In genomic region chr10:14381475-14381874, GRCh38 we compare ENCODE assay signal across 21 cellular contexts. TPM values are rescaled to one million over a fixed set of nuclear protein-coding genes. Genes with fewer than 3 reads are reported as not detected.
A peak's percentile ranks its signal among the peaks of the same experiment; 100 is the strongest.
DNase-seq lines count a peak whose midpoint lies in the region; ATAC-seq, FAIRE-seq and TF ChIP-seq lines count a peak whose summit lies in the region.
"Had no signal": no experiment of that assay in that cellular context is flagged by ENCODE, and none has a peak within 500 bp of the region (broad histone marks: within the 10 kb centered on the region; RNA-seq: fewer than 3 reads in every experiment).

No MANE protein-coding gene starts in this region.

- 87% methylated on average over 2 of the region's 2 CpGs; no CpG with 5 or more reads in 1 of the 2 experiments for WGBS in H1 (ENCODE audit: extremely low coverage in 1 of 2, insufficient coverage in 1 of 2, insufficient read length in 1 of 2, insufficient replicate concordance in 2 of 2, low coverage in 1 of 2, low lambda C conversion rate in 2 of 2, missing lambda C conversion rate in 1 of 2), 2 experiments

- no peaks in the 10 kb centered on the region for H4K20me1 ChIP-seq in MM.1S (ENCODE audit: insufficient read depth, low read length)
- no peaks in the 10 kb centered on the region for H4K20me1 ChIP-seq in H1 (replicated peaks in 1 of 2; ENCODE audit: control insufficient read depth in 1 of 2, insufficient read depth in 2 of 2, low read length in 2 of 2)
- H4K20me1 ChIP-seq in neural progenitor cell (ENCODE audit: low read depth) = no peaks in the 10 kb centered on the region

- H4K91ac ChIP-seq in H1 (replicated peaks; ENCODE audit: insufficient read length, low read length) = no peak overlapping the region

- no peaks in the 10 kb centered on the region for H3K9me3 Mint-ChIP-seq in activated naive CD4-positive, alpha-beta T cell treated with anti-CD3 and anti-CD28 coated beads for 36 hours
- peaks cover 2% of the 10 kb centered on the region for H3K9me3 Mint-ChIP-seq in neural progenitor cell
- H3K9me3 Mint-ChIP-seq: HFFc6 had no signal

- no peak overlapping the region for H3K56ac ChIP-seq in H1 (replicated peaks; ENCODE audit: insufficient read length, low read depth, low read length)

- no peak overlapping the region for H2BK20ac ChIP-seq in H1 (ENCODE audit: low read length)

- POLR2A ChIA-PET in H1 (lab: Charles Lee; ENCODE audit: partially characterized antibody) = interaction anchor here (0.6 kb wide), 1 partner anchor 43 kb away, joined by 3 read pairs; no protein-coding TSS in a partner anchor

- H3K79me2 ChIP-seq in MM.1S (ENCODE audit: low read length) (no peaks in the 10 kb centered on the region), H1 (ENCODE audit: control insufficient read depth in 1 of 2, insufficient read depth in 2 of 2, low read length in 2 of 2) (no peaks in the 10 kb centered on the region), neural progenitor cell (ENCODE audit: low read depth) (no peaks in the 10 kb centered on the region)

- no peak overlapping the region for H4K8ac ChIP-seq in H1 (ENCODE audit: extremely low read depth, insufficient read depth, low read length)

- H3K27me3 ChIP-seq in MM.1S (replicated peaks; ENCODE audit: insufficient read depth, low read length) = no peaks in the 10 kb centered on the region
- no peaks in the 10 kb centered on the region for H3K27me3 ChIP-seq in H1 (replicated peaks in 1 of 4; ENCODE audit: control insufficient read depth in 3 of 4, extremely low read depth in 1 of 4, insufficient read depth in 3 of 4, low read length in 3 of 4)
- no peaks in the 10 kb centered on the region for H3K27me3 ChIP-seq in neural progenitor cell

- 0 out of 2 replicates have a peak overlapping the region, but pooled peaks have one; percentile 55 for H2BK15ac ChIP-seq in H1 (ENCODE audit: low read length)

- H3K4me3 ChIP-seq in MM.1S (ENCODE audit: low read length) = no peak overlapping the region
- no peak overlapping the region for H3K4me3 ChIP-seq in H1 (ENCODE audit: extremely low read depth in 1 of 4, insufficient read depth in 2 of 4, low read depth in 3 of 4, low read length in 4 of 4)
- no peak overlapping the region for H3K4me3 ChIP-seq in neural progenitor cell
- H3K4me3 ChIP-seq: K562 had no signal

- H3K4me3 Mint-ChIP-seq in activated naive CD4-positive, alpha-beta T cell treated with anti-CD3 and anti-CD28 coated beads for 36 hours = no peak overlapping the region
- H3K4me3 Mint-ChIP-seq in neural progenitor cell = no peak overlapping the region
- H3K4me3 Mint-ChIP-seq: CD14-positive monocyte, HFFc6 had no signal

- no peaks in the 10 kb centered on the region for H3K79me1 ChIP-seq in H1 (ENCODE audit: low read depth, low read length)

- no peaks in the 10 kb centered on the region for H3K36me3 Mint-ChIP-seq in activated naive CD4-positive, alpha-beta T cell treated with anti-CD3 and anti-CD28 coated beads for 36 hours (ENCODE audit: low read depth)
- H3K36me3 Mint-ChIP-seq in neural progenitor cell = no peaks in the 10 kb centered on the region
- H3K36me3 Mint-ChIP-seq: CD14-positive monocyte had no signal

- no peak for TF ChIP-seq POLR2A in H1 (IDR thresholded peaks at IDR 0.05; ENCODE audit: control extremely low read depth in 1 of 2, low read depth in 2 of 2, low read length in 2 of 2)

- H3K9me3 ChIP-seq in MM.1S (replicated peaks; ENCODE audit: insufficient read depth, low read length) (no peaks in the 10 kb centered on the region), H1 (ENCODE audit: insufficient read depth in 2 of 2, low read depth in 1 of 2, low read length in 1 of 2) (no peaks in the 10 kb centered on the region), neural progenitor cell (ENCODE audit: low read depth) (no peaks in the 10 kb centered on the region)

- H3K18ac ChIP-seq in H1 (ENCODE audit: extremely low read depth, low read length) = no peak overlapping the region

- TF ChIP-seq EP300 in H1 (IDR thresholded peaks at IDR 0.05; ENCODE audit: borderline replicate concordance in 1 of 2, low read depth in 2 of 2, low read length in 2 of 2) = no peak

- H3K4me2 ChIP-seq in MM.1S (ENCODE audit: low read depth, low read length) (peak overlapping the region; percentile 51; the same call in 1 of the 2 replicates), H1 (ENCODE audit: insufficient read depth in 1 of 2, low read depth in 2 of 2, low read length in 2 of 2) (no peak overlapping the region), neural progenitor cell (no peak overlapping the region)

- no peak overlapping the region for H2BK12ac ChIP-seq in H1 (ENCODE audit: low read depth, low read length)

- H3K27me3 Mint-ChIP-seq in activated naive CD4-positive, alpha-beta T cell treated with anti-CD3 and anti-CD28 coated beads for 36 hours (ENCODE audit: low read depth) = peaks cover 7% of the 10 kb centered on the region
- H3K27me3 Mint-ChIP-seq in neural progenitor cell (ENCODE audit: insufficient read depth, low read depth) = peaks cover 9% of the 10 kb centered on the region

- ATAC-seq in HG03565 (IDR thresholded peaks at IDR 0.05; ENCODE audit: unreplicated experiment) (no peak), HG03095 (IDR thresholded peaks at IDR 0.05; ENCODE audit: unreplicated experiment) (no peak)
- ATAC-seq: K562, Right ventricle myocardium inferior had no signal

- intact Hi-C loops in activated naive CD4-positive, alpha-beta T cell treated with anti-CD3 and anti-CD28 coated beads for 36 hours (cut with micrococcal nuclease) = loop anchor here (5.0 kb wide), 2 partner anchors 226 to 496 kb away; partner anchors contain the start of gene SUV39H2

- TF ChIP-seq CTCF in MM.1S (IDR thresholded peaks at IDR 0.05; ENCODE audit: low read length) = no peak
- no peak for TF ChIP-seq CTCF in H1 (IDR thresholded peaks at IDR 0.05; ENCODE audit: control extremely low read depth in 1 of 3, insufficient read depth in 1 of 3, low read depth in 1 of 3, low read length in 3 of 3)
- no peak for TF ChIP-seq CTCF in neural progenitor cell (IDR thresholded peaks at IDR 0.05)

- H4K5ac ChIP-seq in H1 (ENCODE audit: insufficient read length, low read depth, low read length) = no peak overlapping the region

- H3K23me2 ChIP-seq in H1 (ENCODE audit: low read depth, low read length) = no peaks in the 10 kb centered on the region; the same call in 1 of the 2 replicates

- H3K4me1 Mint-ChIP-seq in activated naive CD4-positive, alpha-beta T cell treated with anti-CD3 and anti-CD28 coated beads for 36 hours (ENCODE audit: low read depth) = peaks cover 63% of the 10 kb centered on the region
- H3K4me1 Mint-ChIP-seq in neural progenitor cell = peaks cover 44% of the 10 kb centered on the region

- H3K4ac ChIP-seq in H1 (replicated peaks; ENCODE audit: insufficient read length, low read depth, low read length) = no peak overlapping the region

- no peak for DNase-seq in activated naive CD4-positive, alpha-beta T cell treated with anti-CD3 and anti-CD28 coated beads for 36 hours
- no peak for DNase-seq in activated naive CD4-positive, alpha-beta T cell (lab: John Stamatoyannopoulos, UW)
- DNase-seq in MM.1S = no peak
- no peak for DNase-seq in H1 (ENCODE audit: low read depth in 1 of 2, low spot score in 2 of 2)
- DNase-seq in neural progenitor cell (ENCODE audit: low spot score) = no peak
- DNase-seq in activated effector memory CD4-positive, alpha-beta T cell treated with Interleukin-2 at 50 U/mL for 16 hours = no peak
- DNase-seq: 8988T; DMS 273 treated with DMSO at 0.1 percent for 48 hours; GDM1; HFFc6; NCI-H1105 treated with DMSO at 0.1 percent for 48 hours; NCI-H1694; NCI-H2081 treated with DMSO at 0.1 percent for 48 hours; NCI-H446 treated with DMSO at 0.1 percent for 48 hours; NK-92 treated with Interleukin-12 subunit alpha and Interleukin-12 subunit beta, amount 100 ng/mL, for 24 hours had no signal

- H3K27ac ChIP-seq in MM.1S (ENCODE audit: low read length) (peak overlapping the region; percentile 26; the same call in 1 of the 2 replicates), H1 (ENCODE audit: low read depth, low read length) (no peak overlapping the region), neural progenitor cell (no peak overlapping the region)

- H2BK120ac ChIP-seq in H1 (replicated peaks; ENCODE audit: low read depth, low read length) = no peak overlapping the region

- no peak overlapping the region for H2AK5ac ChIP-seq in H1 (ENCODE audit: low read depth, low read length)

- TF ChIP-seq RAD21 in H1 (IDR thresholded peaks at IDR 0.05 in 1 of 2, conservative IDR thresholded peaks at IDR 0.05 in 1 of 2; ENCODE audit: low read depth in 2 of 2, low read length in 2 of 2) = no peak

- no peak overlapping the region for H3K23ac ChIP-seq in H1 (ENCODE audit: insufficient read length)

- no peaks in the 10 kb centered on the region for H3K9me2 ChIP-seq in MM.1S (replicated peaks; ENCODE audit: insufficient read depth, low read length)

- H3K4me1 ChIP-seq in MM.1S (ENCODE audit: low read length) = peaks cover 43% of the 10 kb centered on the region
- H3K4me1 ChIP-seq in H1 (replicated peaks in 1 of 4; ENCODE audit: control insufficient read depth in 3 of 4, insufficient read depth in 4 of 4, low read length in 3 of 4) = peaks cover 0 to 6% (median 0%) of the 10 kb centered on the region in 4 experiments; a peak in 2 of 7 replicates
- H3K4me1 ChIP-seq in neural progenitor cell = peaks cover 13% of the 10 kb centered on the region

- CTCF ChIA-PET in activated naive CD4-positive, alpha-beta T cell treated with anti-CD3 and anti-CD28 coated beads for 36 hours (lab: Charles Lee) = no interaction called here
- CTCF ChIA-PET in H1 (lab: Charles Lee; ENCODE audit: partially characterized antibody) = interaction anchor here (0.8 to 3.1 kb wide), 2 partner anchors 15 to 34 kb away, joined by 3 to 14 read pairs; no protein-coding TSS in a partner anchor

- H3K36me3 ChIP-seq in MM.1S (replicated peaks; ENCODE audit: insufficient read depth, low read length) = no peaks in the 10 kb centered on the region
- H3K36me3 ChIP-seq in H1 (ENCODE audit: control insufficient read depth in 2 of 4, insufficient read depth in 4 of 4, low read length in 3 of 4) = no peaks in the 10 kb centered on the region
- H3K36me3 ChIP-seq in neural progenitor cell = no peaks in the 10 kb centered on the region

- H3F3A ChIP-seq in MM.1S (ENCODE audit: insufficient read depth, low read length) = peaks cover 13% of the 10 kb centered on the region; the same call in 1 of the 2 replicates
- H3F3A ChIP-seq in neural progenitor cell (ENCODE audit: low read depth) = no peaks in the 10 kb centered on the region

- no peak for FAIRE-seq in H1 (lab: Jason Lieb, UNC)
- FAIRE-seq: H54, K562 had no signal

- peak overlapping the region; percentile 37 for H3K27ac Mint-ChIP-seq in activated naive CD4-positive, alpha-beta T cell treated with anti-CD3 and anti-CD28 coated beads for 36 hours
- peak overlapping the region; percentile 31 for H3K27ac Mint-ChIP-seq in neural progenitor cell
- H3K27ac Mint-ChIP-seq: CD14-positive monocyte, HFFc6 had no signal

- H3K14ac ChIP-seq in H1 (ENCODE audit: insufficient read length) = no peak overlapping the region

- H2BK5ac ChIP-seq in H1 (ENCODE audit: low read depth, low read length) = no peak overlapping the region

- H3K9ac ChIP-seq in MM.1S (ENCODE audit: low read length) = no peak overlapping the region
- no peak overlapping the region for H3K9ac ChIP-seq in H1 (replicated peaks in 1 of 4; ENCODE audit: extremely low read depth in 1 of 4, low read depth in 3 of 4, low read length in 3 of 4)
- no peak overlapping the region for H3K9ac ChIP-seq in neural progenitor cell

- H2AFZ ChIP-seq in MM.1S (ENCODE audit: low read length) = no peak overlapping the region
- H2AFZ ChIP-seq in H1 (ENCODE audit: low read length) = no peak overlapping the region
- no peak overlapping the region for H2AFZ ChIP-seq in neural progenitor cell (replicated peaks)

RNA-seq across cellular contexts. Expression of gene FRMD4A, which starts 50.8 kb away (rescaled TPM):
- 1 to 10 TPM in 1 of 2 experiments, under 1 TPM in 1; 0.69 to 1.1 TPM for total RNA-seq in activated naive CD4-positive, alpha-beta T cell treated with anti-CD3 and anti-CD28 coated beads for 36 hours
- total RNA-seq in H1 (2021; fragmentation: NEBNext Ultra II Directional; extraction: Animal tissue kit (Norgen Biotek cat#: 25700)) = 37.2 and 39.6 TPM in 2 replicates
- polyA plus RNA-seq in H1 (2011; rRNA removed) = 26.2 and 38.6 TPM in 2 replicates
- polyA plus RNA-seq in H1 (2011; cell fraction: cytosol; rRNA removed) = 20.1 TPM
- polyA plus RNA-seq in H1 (2011; cell fraction: nucleus; rRNA removed) = 44.7 TPM
- 22.6 to 31.1 TPM (median 30.7 TPM) in 4 replicates for polyA plus RNA-seq in H1 (2012, experiment 1 of 2)
- 11.4 TPM for polyA plus RNA-seq in H1 (2012, experiment 2 of 2)
- polyA plus RNA-seq in H1 (2013, experiment 1 of 2) = 32.4 TPM
- 28.2 TPM for polyA plus RNA-seq in H1 (2013, experiment 2 of 2)
- polyA minus RNA-seq in H1 (2011; rRNA and poly(A)+ RNA removed) = 52.1 and 54.0 TPM in 2 replicates
- polyA minus RNA-seq in H1 (2011; cell fraction: cytosol; rRNA and poly(A)+ RNA removed) = 24.0 TPM
- polyA minus RNA-seq in H1 (2011; cell fraction: nucleus; rRNA and poly(A)+ RNA removed) = 104 TPM
- total RNA-seq in neural progenitor cell (ENCODE audit: low replicate concordance) = 20.2 and 22.6 TPM in 2 replicates
- polyA plus RNA-seq: CD14-positive monocyte had no signal

Comparison
In these comparisons a context has a peak if more than half of its experiments do, and no peak if none do; other contexts are left out.
1. RNA of gene FRMD4A, which starts 50.8 kb away (total RNA-seq): 37.2 to 39.6 TPM in H1 and 20.2 to 22.6 TPM in neural progenitor cell; 0.69 to 1.1 TPM in activated naive CD4-positive, alpha-beta T cell treated with anti-CD3 and anti-CD28 coated beads for 36 hours; every median in the first group is over 10 times any median in the second.